ENCODE assay signal across 16 cellular contexts in the genomic region with DNA sequence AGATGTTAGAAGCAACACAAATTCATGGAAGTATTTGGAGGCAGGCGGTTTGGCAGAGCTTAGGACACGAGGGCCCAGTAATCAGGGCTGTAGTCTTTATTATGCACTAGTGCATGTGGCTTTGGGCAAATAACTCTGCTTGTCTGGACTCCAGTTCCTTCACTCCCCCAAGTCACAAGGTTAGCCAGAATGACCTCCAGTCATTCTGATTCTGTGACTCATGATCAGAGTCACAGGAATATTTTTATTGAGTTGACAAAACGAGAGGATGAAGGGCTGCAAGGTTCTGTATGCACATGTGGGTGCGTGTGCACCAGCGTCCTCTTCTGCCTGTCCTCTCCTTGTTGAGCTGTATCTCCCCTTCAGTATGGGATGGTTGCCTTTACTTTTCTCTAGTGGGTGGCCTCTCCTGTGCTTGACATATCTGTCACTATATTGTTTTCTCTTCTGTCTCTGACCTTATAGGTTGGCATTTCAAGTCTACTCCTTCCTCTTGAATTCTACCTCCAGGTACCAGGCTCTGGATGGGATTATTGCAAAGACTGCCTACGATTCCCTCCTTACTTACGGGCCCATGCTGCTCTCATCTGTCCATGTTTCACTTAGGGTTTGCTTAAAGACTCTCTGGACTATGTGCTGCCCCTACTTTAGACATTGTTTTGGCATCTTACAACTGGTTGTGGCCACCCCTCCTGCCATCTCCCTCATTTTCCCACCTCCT.
DNase-seq lines count a peak whose midpoint lies in the region; ATAC-seq, FAIRE-seq and TF ChIP-seq lines count a peak whose summit lies in the region.
"Had no signal": no experiment of that assay in that cellular context is flagged by ENCODE, and none has a peak within 500 bp of the region (broad histone marks: within the 10 kb centered on the region; RNA-seq: fewer than 3 reads in every experiment).

No MANE protein-coding gene starts in this region.

- intact Hi-C loops in mammary epithelial cell (cut with micrococcal nuclease) = no loop called here

- H3K27ac Mint-ChIP-seq in HFFc6 = peak overlapping the region; percentile 6; the same call in 1 of the 2 replicates

- H3K4me1 Mint-ChIP-seq in HFFc6 (ENCODE audit: low read depth) = peaks cover 22% of the 10 kb centered on the region

- no peak overlapping the region for H2AFZ ChIP-seq in mammary epithelial cell (ENCODE audit: low read depth, low read length)

- H3K79me2 ChIP-seq in mammary epithelial cell (ENCODE audit: insufficient read depth, low read length) = peaks cover 6% of the 10 kb centered on the region

- H3K36me3 ChIP-seq in mammary epithelial cell (ENCODE audit: insufficient read depth, low read length) (peaks cover 3% of the 10 kb centered on the region), kidney epithelial cell (ENCODE audit: control insufficient read depth, insufficient read depth, low read length) (no peaks in the 10 kb centered on the region)

- H3K4me2 ChIP-seq in mammary epithelial cell (ENCODE audit: insufficient read depth, low read depth, low read length) = no peak overlapping the region

- no peak for FAIRE-seq in D721Med (lab: Jason Lieb, UNC)
- FAIRE-seq: H1 had no signal

- peaks cover 4% of the 10 kb centered on the region; the same call in 1 of the 2 replicates for H3K36me3 Mint-ChIP-seq in HFFc6 (ENCODE audit: low read depth)

- no peaks in the 10 kb centered on the region for H3K9me3 ChIP-seq in mammary epithelial cell (replicated peaks; ENCODE audit: insufficient read depth, low read length)
- H3K9me3 ChIP-seq: gastroesophageal sphincter, left lung had no signal

- no TSS peak for BruUV-seq in mammary epithelial cell (replicated peaks; lab: Mats Ljungman, UMichigan)

- in situ Hi-C loops in mammary epithelial cell (cut with MboI; ENCODE audit: low sequenced_read_pairs in 2 of 2) = no loop called here

- no peaks in the 10 kb centered on the region for H3K27me3 Mint-ChIP-seq in HFFc6 (ENCODE audit: insufficient read depth)
- H3K27me3 Mint-ChIP-seq: CD4-positive, CD25-positive, alpha-beta regulatory T cell had no signal

- no peak overlapping the region for H3K9ac ChIP-seq in mammary epithelial cell (ENCODE audit: insufficient read depth, low read length)

- TF ChIP-seq CTCF in AG10803 (conservative IDR thresholded peaks at IDR 0.05; ENCODE audit: low read length) (no peak), HFFc6 (IDR thresholded peaks at IDR 0.05) (no peak), mammary epithelial cell (conservative IDR thresholded peaks at IDR 0.05 in 1 of 2, IDR thresholded peaks at IDR 0.05 in 1 of 2; ENCODE audit: extremely low read depth in 1 of 2, insufficient read depth in 1 of 2, low read depth in 1 of 2, low read length in 2 of 2) (no peak), kidney epithelial cell (IDR thresholded peaks at IDR 0.05; ENCODE audit: insufficient read depth, low read length, poor library complexity, severe bottlenecking) (no peak), D721Med (IDR thresholded peaks at IDR 0.05; ENCODE audit: insufficient read depth, missing control alignments) (no peak)

- peak; percentile 37 for DNase-seq in AG10803 (ENCODE audit: low read depth)
- peak; percentile 43 for DNase-seq in HFFc6
- DNase-seq in mammary epithelial cell = peak; percentile 42
- DNase-seq in kidney epithelial cell (ENCODE audit: low read depth) = peak; percentile 56
- DNase-seq in DMS114 treated with DMSO at 0.1 percent for 48 hours (lab: John Stamatoyannopoulos, UW; ENCODE audit: unreplicated experiment) = no peak
- no peak for DNase-seq in activated effector memory CD4-positive, alpha-beta T cell treated with Interleukin-2 at 50 U/mL for 16 hours
- DNase-seq in D721Med (ENCODE audit: insufficient read length, low spot score) = no peak
- DNase-seq: activated T-cell treated with anti-CD3 and anti-CD28 coated beads, Interleukin-2, amount 50 U/mL, for 48 hours; CD4-positive, CD25-positive, alpha-beta regulatory T cell; central memory CD4-positive, alpha-beta T cell; Kasumi-1; left lung; NCI-H446 treated with DMSO at 0.1 percent for 48 hours had no signal

- no peak overlapping the region for H3K27ac ChIP-seq in mammary epithelial cell (ENCODE audit: insufficient read depth, low read depth, low read length)
- H3K27ac ChIP-seq: gastroesophageal sphincter, left lung had no signal

- H3K4me3 Mint-ChIP-seq in HFFc6 = no peak overlapping the region
- H3K4me3 Mint-ChIP-seq: CD4-positive, CD25-positive, alpha-beta regulatory T cell had no signal

- H3K27me3 ChIP-seq in mammary epithelial cell (ENCODE audit: insufficient read depth, low read length) = no peaks in the 10 kb centered on the region
- no peaks in the 10 kb centered on the region for H3K27me3 ChIP-seq in kidney epithelial cell (ENCODE audit: control insufficient read depth, insufficient read depth, low read length)
- H3K27me3 ChIP-seq: gastroesophageal sphincter, left lung had no signal

- dilution Hi-C loops in mammary epithelial cell (cut with HindIII; ENCODE audit: low sequenced_read_pairs) = no loop called here

- no peak for ATAC-seq in HG03442 (IDR thresholded peaks at IDR 0.05; ENCODE audit: unreplicated experiment)
- ATAC-seq: gastroesophageal sphincter, left lung had no signal

- CTCF ChIA-PET in mammary epithelial cell (lab: Charles Lee; ENCODE audit: low non-redundant PET) = no interaction called here

- no peaks in the 10 kb centered on the region for H3K9me3 Mint-ChIP-seq in HFFc6
- H3K9me3 Mint-ChIP-seq: CD4-positive, CD25-positive, alpha-beta regulatory T cell had no signal

- H4K20me1 ChIP-seq in mammary epithelial cell (ENCODE audit: insufficient read depth, low read length) = no peaks in the 10 kb centered on the region

- H3K4me1 ChIP-seq in mammary epithelial cell (ENCODE audit: insufficient read depth, low read length) = peaks cover 8% of the 10 kb centered on the region
- H3K4me1 ChIP-seq: left lung had no signal

- WGBS in mammary epithelial cell (ENCODE audit: low coverage, missing lambda C conversion rate) = 94% methylated on average over 6 of the region's 7 CpGs

- H3K4me3 ChIP-seq in AG10803 (ENCODE audit: low read length) (no peak overlapping the region), mammary epithelial cell (replicated peaks in 1 of 3; ENCODE audit: insufficient read depth in 1 of 3, low read depth in 2 of 3, low read length in 3 of 3) (no peak overlapping the region), kidney epithelial cell (ENCODE audit: low read depth, low read length) (no peak overlapping the region)
- H3K4me3 ChIP-seq: gastroesophageal sphincter, left lung had no signal

Comparison
In these comparisons a context has a peak if more than half of its experiments do, and no peak if none do; other contexts are left out.
1. DNase-seq: peak in AG10803 (single experiment), HFFc6 (single experiment), mammary epithelial cell (single experiment) and kidney epithelial cell (single experiment); none in DMS114 treated with DMSO at 0.1 percent for 48 hours (single experiment), activated effector memory CD4-positive, alpha-beta T cell treated with Interleukin-2 at 50 U/mL for 16 hours (single experiment) and D721Med (single experiment).